In the genomic region with DNA sequence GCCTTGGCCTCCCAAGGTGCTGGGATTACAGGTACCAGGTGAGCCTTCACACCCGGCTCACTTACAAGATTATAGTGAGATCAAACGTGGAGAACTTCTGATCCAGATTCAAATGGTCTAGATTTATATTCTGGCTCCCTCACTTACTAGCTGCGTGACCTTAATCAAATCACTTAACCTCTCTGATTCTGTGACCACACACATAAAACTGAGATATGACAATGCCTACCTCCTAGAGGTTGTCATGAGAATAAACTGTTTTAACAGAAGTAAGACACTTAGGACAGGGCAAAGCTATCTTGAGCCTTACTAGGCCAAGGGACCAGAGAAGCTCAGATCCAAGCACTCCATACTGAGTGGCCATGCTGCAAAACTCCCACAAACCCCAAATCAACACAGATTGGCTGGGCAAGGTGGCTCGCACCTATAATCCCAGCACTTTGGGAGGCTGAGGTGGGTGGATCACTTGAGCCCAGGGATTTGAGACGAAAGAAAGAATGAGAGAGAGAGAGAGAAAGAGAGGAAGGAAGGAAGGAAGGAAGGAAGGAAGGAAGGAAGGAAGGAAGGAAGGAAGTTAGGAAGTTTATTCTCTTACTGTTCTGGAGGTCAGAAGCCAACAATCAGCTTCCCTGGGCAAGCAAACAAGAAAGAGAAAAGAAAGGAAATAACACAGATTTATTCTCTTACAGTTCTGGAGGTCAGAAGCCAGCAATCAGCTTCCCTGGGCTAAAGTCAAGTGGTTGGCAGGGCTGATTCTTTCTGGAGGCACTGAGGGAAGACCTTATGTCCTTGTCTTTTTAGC, we compare ENCODE assay signal across 1 cellular context.
TF ChIP-seq lines count a peak whose summit lies in the region.

No MANE protein-coding gene starts in this region.

TF ChIP-seq in K562, 482 proteins besides CTCF, POLR2A, EP300 and RAD21:
- TF ChIP-seq XRCC5 (IDR thresholded peaks at IDR 0.05; ENCODE audit: low read depth, low read length) (no peak), BRD9 (IDR thresholded peaks at IDR 0.05; ENCODE audit: low read depth, partially characterized antibody) (no peak), HOXB6 (CRISPR knock-in tag; IDR thresholded peaks at IDR 0.05; ENCODE audit: borderline replicate concordance) (no peak), TCF7 (IDR thresholded peaks at IDR 0.05; ENCODE audit: borderline replicate concordance) (no peak), SFPQ (IDR thresholded peaks at IDR 0.05; ENCODE audit: low read depth, low read length) (no peak), NRF1 (conservative IDR thresholded peaks at IDR 0.05 in 1 of 2, IDR thresholded peaks at IDR 0.05 in 1 of 2) (no peak), JUND (IDR thresholded peaks at IDR 0.05; ENCODE audit: borderline replicate concordance, low read depth, low read length) (no peak), JUND (tag; IDR thresholded peaks at IDR 0.05; ENCODE audit: borderline replicate concordance, low read depth, low read length) (no peak), BCL6 (CRISPR knock-in tag; IDR thresholded peaks at IDR 0.05) (no peak), BCOR (IDR thresholded peaks at IDR 0.05) (peak; percentile 56; the same call in 1 of the 2 replicates), STAG1 (CRISPR knock-in tag; IDR thresholded peaks at IDR 0.05; ENCODE audit: borderline replicate concordance) (no peak), KLF16 (IDR thresholded peaks at IDR 0.05) (no peak), JUNB (CRISPR knock-in tag; conservative IDR thresholded peaks at IDR 0.05) (no peak), GATA2 (CRISPR knock-in tag; IDR thresholded peaks at IDR 0.05) (no peak), ZNF655 (CRISPR knock-in tag; IDR thresholded peaks at IDR 0.05) (no peak), ZFX (CRISPR knock-in tag; IDR thresholded peaks at IDR 0.05) (no peak), HDAC8 (tag; IDR thresholded peaks at IDR 0.05) (no peak), PHTF2 (CRISPR knock-in tag; IDR thresholded peaks at IDR 0.05) (no peak), KDM1A (IDR thresholded peaks at IDR 0.05) (peak in 1 of 2 experiments; percentile 24; a peak in 1 of 4 replicates), ZNF766 (CRISPR knock-in tag; conservative IDR thresholded peaks at IDR 0.05) (no peak), MEF2A (IDR thresholded peaks at IDR 0.05; ENCODE audit: control insufficient read depth, low read depth, low read length) (no peak), NONO (IDR thresholded peaks at IDR 0.05; ENCODE audit: low read depth in 2 of 2, low read length in 1 of 2) (no peak), CREB5 (CRISPR knock-in tag; IDR thresholded peaks at IDR 0.05) (no peak), ZFP36 (IDR thresholded peaks at IDR 0.05; ENCODE audit: low read depth, low read length, partially characterized antibody) (peak; percentile 38), GTF2F1 (IDR thresholded peaks at IDR 0.05; ENCODE audit: low read depth, low read length) (no peak), CEBPB (tag; IDR thresholded peaks at IDR 0.05) (no peak), SRSF9 (IDR thresholded peaks at IDR 0.05; ENCODE audit: borderline replicate concordance, low read depth, low read length) (no peak), OTX1 (CRISPR knock-in tag; IDR thresholded peaks at IDR 0.05) (no peak), RBM25 (IDR thresholded peaks at IDR 0.05; ENCODE audit: low read depth, low read length, severe bottlenecking) (peak; percentile 45)
- TF ChIP-seq, protein P1, sequence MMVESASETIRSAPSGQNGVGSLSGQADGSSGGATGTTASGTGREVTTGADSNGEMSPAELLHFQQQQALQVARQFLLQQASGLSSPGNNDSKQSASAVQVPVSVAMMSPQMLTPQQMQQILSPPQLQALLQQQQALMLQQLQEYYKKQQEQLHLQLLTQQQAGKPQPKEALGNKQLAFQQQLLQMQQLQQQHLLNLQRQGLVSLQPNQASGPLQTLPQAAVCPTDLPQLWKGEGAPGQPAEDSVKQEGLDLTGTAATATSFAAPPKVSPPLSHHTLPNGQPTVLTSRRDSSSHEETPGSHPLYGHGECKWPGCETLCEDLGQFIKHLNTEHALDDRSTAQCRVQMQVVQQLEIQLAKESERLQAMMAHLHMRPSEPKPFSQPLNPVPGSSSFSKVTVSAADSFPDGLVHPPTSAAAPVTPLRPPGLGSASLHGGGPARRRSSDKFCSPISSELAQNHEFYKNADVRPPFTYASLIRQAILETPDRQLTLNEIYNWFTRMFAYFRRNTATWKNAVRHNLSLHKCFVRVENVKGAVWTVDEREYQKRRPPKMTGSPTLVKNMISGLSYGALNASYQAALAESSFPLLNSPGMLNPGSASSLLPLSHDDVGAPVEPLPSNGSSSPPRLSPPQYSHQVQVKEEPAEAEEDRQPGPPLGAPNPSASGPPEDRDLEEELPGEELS (CRISPR knock-in tag; IDR thresholded peaks at IDR 0.05; ENCODE audit: borderline replicate concordance): no peak
- TF ChIP-seq, protein P2, sequence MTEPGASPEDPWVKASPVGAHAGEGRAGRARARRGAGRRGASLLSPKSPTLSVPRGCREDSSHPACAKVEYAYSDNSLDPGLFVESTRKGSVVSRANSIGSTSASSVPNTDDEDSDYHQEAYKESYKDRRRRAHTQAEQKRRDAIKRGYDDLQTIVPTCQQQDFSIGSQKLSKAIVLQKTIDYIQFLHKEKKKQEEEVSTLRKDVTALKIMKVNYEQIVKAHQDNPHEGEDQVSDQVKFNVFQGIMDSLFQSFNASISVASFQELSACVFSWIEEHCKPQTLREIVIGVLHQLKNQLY (CRISPR knock-in tag; conservative IDR thresholded peaks at IDR 0.05): no peak
- TF ChIP-seq, protein P3, sequence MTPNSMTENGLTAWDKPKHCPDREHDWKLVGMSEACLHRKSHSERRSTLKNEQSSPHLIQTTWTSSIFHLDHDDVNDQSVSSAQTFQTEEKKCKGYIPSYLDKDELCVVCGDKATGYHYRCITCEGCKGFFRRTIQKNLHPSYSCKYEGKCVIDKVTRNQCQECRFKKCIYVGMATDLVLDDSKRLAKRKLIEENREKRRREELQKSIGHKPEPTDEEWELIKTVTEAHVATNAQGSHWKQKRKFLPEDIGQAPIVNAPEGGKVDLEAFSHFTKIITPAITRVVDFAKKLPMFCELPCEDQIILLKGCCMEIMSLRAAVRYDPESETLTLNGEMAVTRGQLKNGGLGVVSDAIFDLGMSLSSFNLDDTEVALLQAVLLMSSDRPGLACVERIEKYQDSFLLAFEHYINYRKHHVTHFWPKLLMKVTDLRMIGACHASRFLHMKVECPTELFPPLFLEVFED (CRISPR knock-in tag; conservative IDR thresholded peaks at IDR 0.05): no peak
